ENCODE assay signal across 23 cellular contexts in genomic region chr9:134774991-134775540, GRCh38.
A peak's percentile ranks its signal among the peaks of the same experiment; 100 is the strongest.
DNase-seq lines count a peak whose midpoint lies in the region; ATAC-seq, FAIRE-seq and TF ChIP-seq lines count a peak whose summit lies in the region.
"Had no signal": no experiment of that assay in that cellular context is flagged by ENCODE, and none has a peak within 500 bp of the region (broad histone marks: within the 10 kb centered on the region; RNA-seq: fewer than 3 reads in every experiment).

No MANE protein-coding gene starts in this region.

- H3K9me2 ChIP-seq in SK-N-SH = no peaks in the 10 kb centered on the region

- H3F3A ChIP-seq in SK-N-SH (replicated peaks; ENCODE audit: insufficient read depth) = peaks cover 20% of the 10 kb centered on the region

- H3K79me2 ChIP-seq in SK-N-SH (ENCODE audit: insufficient read depth) = peaks cover 41% of the 10 kb centered on the region; the same call in 1 of the 2 replicates

- no peak; a peak in 1 of 4 replicates for TF ChIP-seq EP300 in SK-N-SH (IDR thresholded peaks at IDR 0.05; ENCODE audit: borderline replicate concordance in 1 of 2, low read depth in 1 of 2, low read length in 1 of 2)

- TF ChIP-seq CTCF in SK-N-SH (IDR thresholded peaks at IDR 0.05) (no peak), bronchial epithelial cell (IDR thresholded peaks at IDR 0.05; ENCODE audit: insufficient read depth, low read length, severe bottlenecking) (no peak)

- peaks cover 0 to 20% of the 10 kb centered on the region in 2 experiments; a peak in 1 of 4 replicates for H3K4me1 ChIP-seq in SK-N-SH (ENCODE audit: control insufficient read depth in 1 of 2, insufficient read depth in 2 of 2, low read depth in 1 of 2, low read length in 1 of 2)
- peaks cover 43% of the 10 kb centered on the region for H3K4me1 ChIP-seq in mesodermal cell (ENCODE audit: control insufficient read depth, insufficient read depth, low read length, poor library complexity, severe bottlenecking)
- H3K4me1 ChIP-seq: foreskin keratinocyte, left lung, right lobe of liver had no signal

- H3K27ac ChIP-seq in SK-N-SH (ENCODE audit: low read depth in 2 of 2, low read length in 1 of 2) (no peak overlapping the region; a peak in 1 of 4 replicates), mesodermal cell (ENCODE audit: low read depth, low read length, severe bottlenecking) (peak overlapping the region; percentile 53)
- H3K27ac ChIP-seq: foreskin keratinocyte, right lobe of liver, RWPE1, upper lobe of left lung had no signal

- no peak overlapping the region for H3K4me2 ChIP-seq in SK-N-SH

- CTCF ChIA-PET in SK-N-SH (lab: Yijun Ruan, JAX) = interaction anchor here (0.7 to 10.3 kb wide), 10 partner anchors 6 to 638 kb away, joined by 3 to 67 read pairs (median 4); no protein-coding TSS in a partner anchor

- no peak for TF ChIP-seq RAD21 in SK-N-SH (IDR thresholded peaks at IDR 0.05; ENCODE audit: low read length)

- WGBS in SK-N-SH (ENCODE audit: low lambda C conversion rate) = 82% methylated on average over 21 of the region's 21 CpGs
- 91 to 96% methylated on average over 19 to 21 of the region's 21 CpGs for WGBS in mesodermal cell (ENCODE audit: insufficient coverage in 2 of 2), 2 experiments

- H3K36me3 ChIP-seq in SK-N-SH (replicated peaks in 1 of 2; ENCODE audit: control insufficient read depth in 1 of 2, insufficient read depth in 2 of 2, low read length in 1 of 2) (peaks cover 66 to 81% of the 10 kb centered on the region in 2 experiments), bronchial epithelial cell (ENCODE audit: control insufficient read depth, insufficient read depth, low read length) (no peaks in the 10 kb centered on the region), mesodermal cell (ENCODE audit: control insufficient read depth, insufficient read depth, low read length) (peaks cover 97% of the 10 kb centered on the region)
- H3K36me3 ChIP-seq: right lobe of liver had no signal

- no peaks in the 10 kb centered on the region for H3K27me3 ChIP-seq in SK-N-SH (ENCODE audit: insufficient read depth)
- H3K27me3 ChIP-seq in bronchial epithelial cell (ENCODE audit: control insufficient read depth, insufficient read depth, low read length) = no peaks in the 10 kb centered on the region
- H3K27me3 ChIP-seq: right lobe of liver, upper lobe of left lung had no signal

- FAIRE-seq in bronchial epithelial cell (lab: Jason Lieb, UNC) = peak; percentile 7
- FAIRE-seq: HTR-8/SVneo had no signal

- H2AFZ ChIP-seq in SK-N-SH (ENCODE audit: low read depth) = no peak overlapping the region

- no peak for ATAC-seq in SK-N-SH treated with all-trans-retinoic acid at 6 μM for 48 hours
- ATAC-seq in GM21360 (IDR thresholded peaks at IDR 0.05; ENCODE audit: unreplicated experiment) = no peak
- ATAC-seq in HG03159 (IDR thresholded peaks at IDR 0.05; ENCODE audit: unreplicated experiment) = no peak
- ATAC-seq: foreskin keratinocyte; naive thymus-derived CD8-positive, alpha-beta T cell; right lobe of liver had no signal

- H3K9ac ChIP-seq in SK-N-SH = no peak overlapping the region

- peak; percentile 65 for DNase-seq in SK-N-SH
- no peak for DNase-seq in bronchial epithelial cell (ENCODE audit: low read depth)
- DNase-seq in iPS-NIHi7 (ENCODE audit: extremely low spot score) = no peak
- no peak for DNase-seq in activated gamma-delta T cell (lab: John Stamatoyannopoulos, UW)
- DNase-seq: activated CD4-positive, alpha-beta memory T cell treated with anti-CD3 and anti-CD28 coated beads for 36 hours; activated CD4-positive, CD25-positive, alpha-beta regulatory T cell; activated naive CD8-positive, alpha-beta T cell treated with anti-CD3 and anti-CD28 coated beads, Interleukin-2, amount 10 ng/mL, durations not matched to agents 7 days and 5 days; DMS79; effector CD8-positive, alpha-beta T cell; erythroblast; foreskin keratinocyte; KG1; left lung; naive thymus-derived CD8-positive, alpha-beta T cell; NCI-H748 treated with DMSO at 0.1 percent for 48 hours; right lobe of liver; upper lobe of left lung had no signal

- no peaks in the 10 kb centered on the region for H3K9me3 ChIP-seq in SK-N-SH
- H3K9me3 ChIP-seq in mesodermal cell (ENCODE audit: control insufficient read depth, low read length) = no peaks in the 10 kb centered on the region
- H3K9me3 ChIP-seq: left lung, right lobe of liver, upper lobe of left lung had no signal

- POLR2A ChIA-PET in SK-N-SH (lab: Yijun Ruan, JAX) = no interaction called here

- H4K20me1 ChIP-seq in SK-N-SH (ENCODE audit: insufficient read depth) = peaks cover 86% of the 10 kb centered on the region

- H3K4me3 ChIP-seq in SK-N-SH (ENCODE audit: low read depth in 2 of 2, low read length in 1 of 2) = no peak overlapping the region
- H3K4me3 ChIP-seq in bronchial epithelial cell (ENCODE audit: low read depth, low read length) = no peak overlapping the region
- H3K4me3 ChIP-seq in mesodermal cell (ENCODE audit: extremely low read depth, insufficient read depth, low read length, poor library complexity, severe bottlenecking) = no peak overlapping the region
- H3K4me3 ChIP-seq: left lung, right lobe of liver, upper lobe of left lung had no signal

TF ChIP-seq in SK-N-SH, 30 proteins besides CTCF, POLR2A, EP300 and RAD21:
- TF ChIP-seq MXI1 (IDR thresholded peaks at IDR 0.05; ENCODE audit: low read depth, low read length) = 0 out of 2 replicates have a peak, but pooled peaks have one; percentile 12
- TF ChIP-seq USF1 (IDR thresholded peaks at IDR 0.05; ENCODE audit: borderline replicate concordance, low read depth) = no peak
- TF ChIP-seq GATA2 (CRISPR knock-in tag; IDR thresholded peaks at IDR 0.05) = peak; percentile 43; the same call in 1 of the 2 replicates
- no peak for TF ChIP-seq RXRA (IDR thresholded peaks at IDR 0.05; ENCODE audit: borderline replicate concordance, low read depth)
- TF ChIP-seq NRF1 (IDR thresholded peaks at IDR 0.05; ENCODE audit: low read depth, low read length) = no peak
- no peak for TF ChIP-seq GABPA (IDR thresholded peaks at IDR 0.05; ENCODE audit: low read depth)

TF ChIP-seq in SK-N-SH treated with all-trans-retinoic acid at 6 μM for 48 hours, 23 proteins besides CTCF, POLR2A, EP300 and RAD21 (continues in another document):
- no peak for TF ChIP-seq POU6F1 (CRISPR knock-in tag; IDR thresholded peaks at IDR 0.05; ENCODE audit: borderline replicate concordance, low read depth)
- TF ChIP-seq BACH2 (CRISPR knock-in tag; IDR thresholded peaks at IDR 0.05; ENCODE audit: borderline replicate concordance) = no peak
- TF ChIP-seq ZNF70 (CRISPR knock-in tag; IDR thresholded peaks at IDR 0.05) = no peak
- no peak for TF ChIP-seq ZC3H10 (CRISPR knock-in tag; IDR thresholded peaks at IDR 0.05)
- no peak for TF ChIP-seq ESRRG (CRISPR knock-in tag; IDR thresholded peaks at IDR 0.05)
- no peak for TF ChIP-seq SNAI2 (CRISPR knock-in tag; IDR thresholded peaks at IDR 0.05)
- TF ChIP-seq ZFP3 (CRISPR knock-in tag; IDR thresholded peaks at IDR 0.05) = no peak
- TF ChIP-seq ARNTL (CRISPR knock-in tag; IDR thresholded peaks at IDR 0.05; ENCODE audit: borderline replicate concordance, low read depth) = no peak
- no peak for TF ChIP-seq PATZ1 (CRISPR knock-in tag; IDR thresholded peaks at IDR 0.05; ENCODE audit: borderline replicate concordance)
- TF ChIP-seq OSR1 (CRISPR knock-in tag; IDR thresholded peaks at IDR 0.05) = no peak
- no peak for TF ChIP-seq ZNF565 (CRISPR knock-in tag; conservative IDR thresholded peaks at IDR 0.05; ENCODE audit: low read depth)
- no peak for TF ChIP-seq GLIS3 (CRISPR knock-in tag; IDR thresholded peaks at IDR 0.05)
- no peak for TF ChIP-seq ZNF8 (CRISPR knock-in tag; IDR thresholded peaks at IDR 0.05)
- TF ChIP-seq CREB5 (CRISPR knock-in tag; IDR thresholded peaks at IDR 0.05; ENCODE audit: low read depth) = no peak
- no peak for TF ChIP-seq ISL1 (CRISPR knock-in tag; IDR thresholded peaks at IDR 0.05)
